1 cellular context compared by ENCODE assay signal in the genomic region with DNA sequence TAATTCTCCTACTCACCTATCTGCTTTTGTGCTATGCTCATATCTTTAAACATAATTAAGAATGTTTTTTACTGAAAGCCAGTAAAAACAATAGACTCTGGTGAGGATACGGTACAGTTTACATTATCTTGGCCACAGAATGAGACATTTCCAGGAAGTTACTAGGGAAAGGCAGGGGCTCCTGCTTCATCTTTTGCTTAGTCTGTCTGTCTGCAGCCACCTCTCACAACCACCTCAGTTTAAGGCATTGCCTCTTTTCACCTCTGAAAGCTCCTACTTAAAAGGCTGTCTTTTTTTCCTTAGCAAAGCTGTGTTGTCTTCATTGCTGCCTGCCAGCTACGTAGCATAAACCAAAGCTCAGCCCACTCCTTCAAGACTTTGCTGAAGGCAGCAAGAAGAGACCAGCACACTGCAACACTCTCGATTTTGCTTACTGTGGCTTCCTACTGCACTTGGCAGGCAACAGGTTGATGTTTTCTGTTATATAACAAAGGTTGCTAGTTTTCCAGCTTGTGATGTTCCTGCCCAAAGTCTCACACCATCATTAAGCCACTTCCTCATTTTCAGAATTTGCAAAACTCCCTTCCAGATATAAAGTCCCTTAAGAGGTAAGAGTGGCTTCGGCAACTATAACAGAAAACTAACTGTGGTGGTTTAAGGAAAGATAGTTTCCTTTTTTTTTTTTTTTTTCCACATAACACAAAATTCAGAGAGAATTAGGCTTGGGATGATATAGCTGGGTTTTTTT.
TF ChIP-seq lines count a peak whose summit lies in the region.

No MANE protein-coding gene starts in this region.

TF ChIP-seq in GM23338, 12 proteins besides CTCF, POLR2A, EP300 and RAD21:
- TF ChIP-seq, protein P1, sequence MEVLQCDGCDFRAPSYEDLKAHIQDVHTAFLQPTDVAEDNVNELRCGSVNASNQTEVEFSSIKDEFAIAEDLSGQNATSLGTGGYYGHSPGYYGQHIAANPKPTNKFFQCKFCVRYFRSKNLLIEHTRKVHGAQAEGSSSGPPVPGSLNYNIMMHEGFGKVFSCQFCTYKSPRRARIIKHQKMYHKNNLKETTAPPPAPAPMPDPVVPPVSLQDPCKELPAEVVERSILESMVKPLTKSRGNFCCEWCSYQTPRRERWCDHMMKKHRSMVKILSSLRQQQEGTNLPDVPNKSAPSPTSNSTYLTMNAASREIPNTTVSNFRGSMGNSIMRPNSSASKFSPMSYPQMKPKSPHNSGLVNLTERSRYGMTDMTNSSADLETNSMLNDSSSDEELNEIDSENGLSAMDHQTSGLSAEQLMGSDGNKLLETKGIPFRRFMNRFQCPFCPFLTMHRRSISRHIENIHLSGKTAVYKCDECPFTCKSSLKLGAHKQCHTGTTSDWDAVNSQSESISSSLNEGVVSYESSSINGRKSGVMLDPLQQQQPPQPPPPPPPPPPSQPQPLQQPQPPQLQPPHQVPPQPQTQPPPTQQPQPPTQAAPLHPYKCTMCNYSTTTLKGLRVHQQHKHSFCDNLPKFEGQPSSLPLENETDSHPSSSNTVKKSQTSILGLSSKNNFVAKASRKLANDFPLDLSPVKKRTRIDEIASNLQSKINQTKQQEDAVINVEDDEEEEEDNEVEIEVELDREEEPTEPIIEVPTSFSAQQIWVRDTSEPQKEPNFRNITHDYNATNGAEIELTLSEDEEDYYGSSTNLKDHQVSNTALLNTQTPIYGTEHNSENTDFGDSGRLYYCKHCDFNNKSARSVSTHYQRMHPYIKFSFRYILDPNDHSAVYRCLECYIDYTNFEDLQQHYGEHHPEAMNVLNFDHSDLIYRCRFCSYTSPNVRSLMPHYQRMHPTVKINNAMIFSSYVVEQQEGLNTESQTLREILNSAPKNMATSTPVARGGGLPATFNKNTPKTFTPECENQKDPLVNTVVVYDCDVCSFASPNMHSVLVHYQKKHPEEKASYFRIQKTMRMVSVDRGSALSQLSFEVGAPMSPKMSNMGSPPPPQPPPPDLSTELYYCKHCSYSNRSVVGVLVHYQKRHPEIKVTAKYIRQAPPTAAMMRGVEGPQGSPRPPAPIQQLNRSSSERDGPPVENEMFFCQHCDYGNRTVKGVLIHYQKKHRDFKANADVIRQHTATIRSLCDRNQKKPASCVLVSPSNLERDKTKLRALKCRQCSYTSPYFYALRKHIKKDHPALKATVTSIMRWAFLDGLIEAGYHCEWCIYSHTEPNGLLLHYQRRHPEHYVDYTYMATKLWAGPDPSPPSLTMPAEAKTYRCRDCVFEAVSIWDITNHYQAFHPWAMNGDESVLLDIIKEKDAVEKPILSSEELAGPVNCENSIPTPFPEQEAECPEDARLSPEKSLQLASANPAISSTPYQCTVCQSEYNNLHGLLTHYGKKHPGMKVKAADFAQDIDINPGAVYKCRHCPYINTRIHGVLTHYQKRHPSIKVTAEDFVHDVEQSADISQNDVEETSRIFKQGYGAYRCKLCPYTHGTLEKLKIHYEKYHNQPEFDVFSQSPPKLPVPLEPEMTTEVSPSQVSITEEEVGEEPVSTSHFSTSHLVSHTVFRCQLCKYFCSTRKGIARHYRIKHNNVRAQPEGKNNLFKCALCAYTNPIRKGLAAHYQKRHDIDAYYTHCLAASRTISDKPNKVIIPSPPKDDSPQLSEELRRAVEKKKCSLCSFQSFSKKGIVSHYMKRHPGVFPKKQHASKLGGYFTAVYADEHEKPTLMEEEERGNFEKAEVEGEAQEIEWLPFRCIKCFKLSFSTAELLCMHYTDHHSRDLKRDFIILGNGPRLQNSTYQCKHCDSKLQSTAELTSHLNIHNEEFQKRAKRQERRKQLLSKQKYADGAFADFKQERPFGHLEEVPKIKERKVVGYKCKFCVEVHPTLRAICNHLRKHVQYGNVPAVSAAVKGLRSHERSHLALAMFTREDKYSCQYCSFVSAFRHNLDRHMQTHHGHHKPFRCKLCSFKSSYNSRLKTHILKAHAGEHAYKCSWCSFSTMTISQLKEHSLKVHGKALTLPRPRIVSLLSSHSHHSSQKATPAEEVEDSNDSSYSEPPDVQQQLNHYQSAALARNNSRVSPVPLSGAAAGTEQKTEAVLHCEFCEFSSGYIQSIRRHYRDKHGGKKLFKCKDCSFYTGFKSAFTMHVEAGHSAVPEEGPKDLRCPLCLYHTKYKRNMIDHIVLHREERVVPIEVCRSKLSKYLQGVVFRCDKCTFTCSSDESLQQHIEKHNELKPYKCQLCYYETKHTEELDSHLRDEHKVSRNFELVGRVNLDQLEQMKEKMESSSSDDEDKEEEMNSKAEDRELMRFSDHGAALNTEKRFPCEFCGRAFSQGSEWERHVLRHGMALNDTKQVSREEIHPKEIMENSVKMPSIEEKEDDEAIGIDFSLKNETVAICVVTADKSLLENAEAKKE (CRISPR knock-in tag; IDR thresholded peaks at IDR 0.05), result no peak
- TF ChIP-seq NANOG (IDR thresholded peaks at IDR 0.05; ENCODE audit: borderline replicate concordance) (no peak), POLR2AphosphoS5 (IDR thresholded peaks at IDR 0.05; ENCODE audit: low read depth) (no peak)
